22 cellular contexts compared by ENCODE assay signal in genomic region chr14:38723954-38724353, GRCh38.
"Had no signal": no experiment of that assay in that cellular context is flagged by ENCODE, and none has a peak within 500 bp of the region (broad histone marks: within the 10 kb centered on the region; RNA-seq: fewer than 3 reads in every experiment).

No MANE protein-coding gene starts in this region.

- ATAC-seq: activated CD8-positive, alpha-beta T cell treated with anti-CD3 and anti-CD28 coated beads for 36 hours; activated naive CD8-positive, alpha-beta T cell treated with anti-CD3 and anti-CD28 coated beads, Interleukin-2, amount 50 U/mL, for 24 hours; activated T-cell treated with anti-CD3 and anti-CD28 coated beads, Interleukin-2, amount 50 U/mL, for 4 hours; activated T-helper 17 cell treated with anti-CD3 and anti-CD28 coated beads, Interleukin-2, amount 50 U/mL, for 72 hours; sciatic nerve; stimulated activated effector memory CD8-positive, alpha-beta T cell treated with anti-CD3 and anti-CD28 coated beads, Interleukin-12 subunit alpha, Interleukin-12 subunit beta, amount 100 ng/mL, for 72 hours had no signal

- H3K9me3 Mint-ChIP-seq: activated CD4-positive, alpha-beta T cell treated with anti-CD3 and anti-CD28 coated beads, Interleukin-2, amount 10 ng/mL, durations not matched to agents 24 days and 14 days; activated CD8-positive, alpha-beta T cell treated with anti-CD3 and anti-CD28 coated beads for 36 hours; activated naive CD4-positive, alpha-beta T cell treated with anti-CD3 and anti-CD28 coated beads, Interleukin-2, amount 50 U/mL, for 24 hours; activated naive CD8-positive, alpha-beta T cell treated with anti-CD3 and anti-CD28 coated beads, Interleukin-2, amount 50 U/mL, for 24 hours; activated T-cell treated with anti-CD3 and anti-CD28 coated beads, Interleukin-2, amount 50 U/mL, for 4 hours; activated T-helper 17 cell treated with anti-CD3 and anti-CD28 coated beads, Interleukin-2, amount 50 U/mL, for 72 hours; nephron; stimulated activated effector memory CD8-positive, alpha-beta T cell treated with anti-CD3 and anti-CD28 coated beads, Interleukin-12 subunit alpha, Interleukin-12 subunit beta, amount 100 ng/mL, for 72 hours; stimulated activated naive CD8-positive, alpha-beta T cell treated with anti-CD3 and anti-CD28 coated beads, Interleukin-15, Interleukin-2, amounts not matched to agents 100 ng/mL and 50 ng/mL, for 24 hours; T-helper 1 cell treated with Interleukin-12 subunit alpha and Interleukin-12 subunit beta and Interleukin-4 antibody, amounts not matched to agents 30 μg/mL and 1 μg/mL, for 36 hours had no signal

- H3K27ac ChIP-seq: esophagus squamous epithelium, left ventricle myocardium inferior, ovary had no signal

- H3K27ac Mint-ChIP-seq: activated CD4-positive, alpha-beta T cell treated with anti-CD3 and anti-CD28 coated beads, Interleukin-2, amount 10 ng/mL, durations not matched to agents 24 days and 14 days; activated CD8-positive, alpha-beta T cell treated with anti-CD3 and anti-CD28 coated beads for 36 hours; activated naive CD4-positive, alpha-beta T cell treated with anti-CD3 and anti-CD28 coated beads, Interleukin-2, amount 50 U/mL, for 24 hours; activated naive CD8-positive, alpha-beta T cell treated with anti-CD3 and anti-CD28 coated beads, Interleukin-2, amount 50 U/mL, for 24 hours; activated T-helper 17 cell treated with anti-CD3 and anti-CD28 coated beads, Interleukin-2, amount 50 U/mL, for 72 hours; nephron; progenitor cell of endocrine pancreas; stimulated activated effector memory CD8-positive, alpha-beta T cell treated with anti-CD3 and anti-CD28 coated beads, Interleukin-12 subunit alpha, Interleukin-12 subunit beta, amount 100 ng/mL, for 72 hours; stimulated activated naive CD8-positive, alpha-beta T cell treated with anti-CD3 and anti-CD28 coated beads, Interleukin-15, Interleukin-2, amounts not matched to agents 100 ng/mL and 50 ng/mL, for 24 hours; T-helper 1 cell treated with Interleukin-12 subunit alpha and Interleukin-12 subunit beta and Interleukin-4 antibody, amounts not matched to agents 30 μg/mL and 1 μg/mL, for 36 hours had no signal

- H3K4me3 Mint-ChIP-seq: activated CD4-positive, alpha-beta T cell treated with anti-CD3 and anti-CD28 coated beads, Interleukin-2, amount 10 ng/mL, durations not matched to agents 24 days and 14 days; activated CD8-positive, alpha-beta T cell treated with anti-CD3 and anti-CD28 coated beads for 36 hours; activated naive CD4-positive, alpha-beta T cell treated with anti-CD3 and anti-CD28 coated beads, Interleukin-2, amount 50 U/mL, for 24 hours; activated naive CD8-positive, alpha-beta T cell treated with anti-CD3 and anti-CD28 coated beads, Interleukin-2, amount 50 U/mL, for 24 hours; activated T-cell treated with anti-CD3 and anti-CD28 coated beads, Interleukin-2, amount 50 U/mL, for 4 hours; activated T-helper 17 cell treated with anti-CD3 and anti-CD28 coated beads, Interleukin-2, amount 50 U/mL, for 72 hours; nephron; stimulated activated effector memory CD8-positive, alpha-beta T cell treated with anti-CD3 and anti-CD28 coated beads, Interleukin-12 subunit alpha, Interleukin-12 subunit beta, amount 100 ng/mL, for 72 hours; stimulated activated naive CD8-positive, alpha-beta T cell treated with anti-CD3 and anti-CD28 coated beads, Interleukin-15, Interleukin-2, amounts not matched to agents 100 ng/mL and 50 ng/mL, for 24 hours; T-helper 1 cell treated with Interleukin-12 subunit alpha and Interleukin-12 subunit beta and Interleukin-4 antibody, amounts not matched to agents 30 μg/mL and 1 μg/mL, for 36 hours had no signal

- H3K4me1 Mint-ChIP-seq: activated CD4-positive, alpha-beta T cell treated with anti-CD3 and anti-CD28 coated beads, Interleukin-2, amount 10 ng/mL, durations not matched to agents 24 days and 14 days; activated naive CD4-positive, alpha-beta T cell treated with anti-CD3 and anti-CD28 coated beads, Interleukin-2, amount 50 U/mL, for 24 hours; activated naive CD8-positive, alpha-beta T cell treated with anti-CD3 and anti-CD28 coated beads, Interleukin-2, amount 50 U/mL, for 24 hours; activated T-helper 17 cell treated with anti-CD3 and anti-CD28 coated beads, Interleukin-2, amount 50 U/mL, for 72 hours; stimulated activated effector memory CD8-positive, alpha-beta T cell treated with anti-CD3 and anti-CD28 coated beads, Interleukin-12 subunit alpha, Interleukin-12 subunit beta, amount 100 ng/mL, for 72 hours had no signal

- H3K36me3 ChIP-seq: esophagus squamous epithelium, left ventricle myocardium inferior, ovary had no signal

- H3K27me3 Mint-ChIP-seq: activated CD4-positive, alpha-beta T cell treated with anti-CD3 and anti-CD28 coated beads, Interleukin-2, amount 10 ng/mL, durations not matched to agents 24 days and 14 days; activated CD8-positive, alpha-beta T cell treated with anti-CD3 and anti-CD28 coated beads for 36 hours; activated naive CD8-positive, alpha-beta T cell treated with anti-CD3 and anti-CD28 coated beads, Interleukin-2, amount 50 U/mL, for 24 hours; activated T-helper 17 cell treated with anti-CD3 and anti-CD28 coated beads, Interleukin-2, amount 50 U/mL, for 72 hours; stimulated activated naive CD8-positive, alpha-beta T cell treated with anti-CD3 and anti-CD28 coated beads, Interleukin-15, Interleukin-2, amounts not matched to agents 100 ng/mL and 50 ng/mL, for 24 hours had no signal

- H3K9me3 ChIP-seq: esophagus squamous epithelium, left ventricle myocardium inferior, ovary had no signal

- H3K27me3 ChIP-seq: esophagus squamous epithelium, ovary had no signal

- H3K4me1 ChIP-seq: left ventricle myocardium inferior had no signal

- H3K36me3 Mint-ChIP-seq: activated naive CD4-positive, alpha-beta T cell treated with anti-CD3 and anti-CD28 coated beads, Interleukin-2, amount 50 U/mL, for 24 hours; stimulated activated effector memory CD8-positive, alpha-beta T cell treated with anti-CD3 and anti-CD28 coated beads, Interleukin-12 subunit alpha, Interleukin-12 subunit beta, amount 100 ng/mL, for 72 hours had no signal

- H3K4me3 ChIP-seq: esophagus squamous epithelium, left ventricle myocardium inferior, ovary had no signal

- DNase-seq: activated CD4-positive, alpha-beta T cell treated with anti-CD3 and anti-CD28 coated beads, Interleukin-2, amount 10 ng/mL, durations not matched to agents 24 days and 14 days; activated CD4-positive, CD25-positive, alpha-beta regulatory T cell treated with anti-CD3 and anti-CD28 coated beads, Interleukin-2, amount 50 U/mL, for 72 hours; activated CD8-positive, alpha-beta T cell treated with anti-CD3 and anti-CD28 coated beads for 36 hours; activated naive CD8-positive, alpha-beta T cell treated with anti-CD3 and anti-CD28 coated beads, Interleukin-2, amount 50 U/mL, for 24 hours; activated T-cell treated with anti-CD3 and anti-CD28 coated beads, Interleukin-2, amount 50 U/mL, for 4 hours; amygdala; esophagus squamous epithelium; left ventricle myocardium inferior; ovary; retina; small intestine; stimulated activated CD4-positive, alpha-beta T cell treated with anti-CD3 and anti-CD28 coated beads, Interleukin-4, amount 100 ng/mL, for 24 hours; SW 1271; T1000 had no signal
